ENCODE assay signal across 12 cellular contexts in genomic region chr2:150526827-150527226, GRCh38. TPM values are rescaled to one million over a fixed set of nuclear protein-coding genes. Genes with fewer than 3 reads are reported as not detected.
DNase-seq lines count a peak whose midpoint lies in the region; ATAC-seq and TF ChIP-seq lines count a peak whose summit lies in the region.
"Had no signal": no experiment of that assay in that cellular context is flagged by ENCODE, and none has a peak within 500 bp of the region (broad histone marks: within the 10 kb centered on the region; RNA-seq: fewer than 3 reads in every experiment).

No MANE protein-coding gene starts in this region.

- H3K4me2 ChIP-seq in mesenchymal stem cell (ENCODE audit: low read length, poor library complexity, severe bottlenecking) = no peak overlapping the region

- peak overlapping the region; percentile 94 for H3K27ac Mint-ChIP-seq in chondrocyte (ENCODE audit: unreplicated experiment)
- H3K27ac Mint-ChIP-seq: naive B cell had no signal

- ATAC-seq in HG03521 (IDR thresholded peaks at IDR 0.05; ENCODE audit: unreplicated experiment) = no peak
- no peak for ATAC-seq in stimulated activated naive CD8-positive, alpha-beta T cell treated with anti-CD3 and anti-CD28 coated beads, Interleukin-15, Interleukin-2, amounts not matched to agents 100 U/mL and 50 U/mL, for 24 hours

- no peaks in the 10 kb centered on the region for H3K9me3 Mint-ChIP-seq in chondrocyte (ENCODE audit: low read depth)

- H3K4me1 ChIP-seq in ACC112 (ENCODE audit: control insufficient read depth, insufficient read depth, low read length, unreplicated experiment) (peaks cover 41% of the 10 kb centered on the region), mesenchymal stem cell (ENCODE audit: control insufficient read depth, insufficient read depth, low read depth, low read length) (peaks cover 3% of the 10 kb centered on the region)

- no peak overlapping the region for H2BK120ac ChIP-seq in mesenchymal stem cell (ENCODE audit: low read depth, low read length)

- H3K27me3 Mint-ChIP-seq in chondrocyte (ENCODE audit: low read depth) = no peaks in the 10 kb centered on the region
- H3K27me3 Mint-ChIP-seq: naive B cell had no signal

- H3K36me3 ChIP-seq in ACC112 (ENCODE audit: insufficient read depth, low read length) (no peaks in the 10 kb centered on the region), mesenchymal stem cell (ENCODE audit: control insufficient read depth in 1 of 2, insufficient read depth in 2 of 2, low read depth in 1 of 2, low read length in 2 of 2) (no peaks in the 10 kb centered on the region)

- peak; percentile 93 for DNase-seq in HS-5 (ENCODE audit: low read depth)
- DNase-seq in chondrocyte (ENCODE audit: low spot score) = no peak
- DNase-seq in mesenchymal stem cell = peak; percentile 97
- no peak for DNase-seq in stimulated activated naive CD8-positive, alpha-beta T cell treated with anti-CD3 and anti-CD28 coated beads, Interleukin-15, Interleukin-2, amounts not matched to agents 100 U/mL and 50 U/mL, for 24 hours
- no peak for DNase-seq in GM13976 (ENCODE audit: low spot score)
- DNase-seq in SHP77 (lab: John Stamatoyannopoulos, UW) = no peak
- DNase-seq: naive B cell, NCI-H1417 treated with DMSO at 0.1 percent for 48 hours, SHP77 treated with DMSO at 0.1 percent for 48 hours had no signal

- H3K23ac ChIP-seq in mesenchymal stem cell (ENCODE audit: low read length in 2 of 2) = no peak overlapping the region

- no peak overlapping the region for H4K8ac ChIP-seq in mesenchymal stem cell (ENCODE audit: low read length)

- no peaks in the 10 kb centered on the region for H3K36me3 Mint-ChIP-seq in chondrocyte (ENCODE audit: low read depth)
- H3K36me3 Mint-ChIP-seq: naive B cell had no signal

- H3K27ac ChIP-seq in ACC112 (ENCODE audit: low read depth, low read length) (peak overlapping the region; percentile 91), mesenchymal stem cell (ENCODE audit: low read length, poor library complexity, severe bottlenecking) (peak overlapping the region; percentile 71)
- H3K27ac ChIP-seq: C4-2B had no signal

- no peaks in the 10 kb centered on the region for H3K27me3 ChIP-seq in ACC112 (ENCODE audit: insufficient read depth, low read length)
- no peaks in the 10 kb centered on the region for H3K27me3 ChIP-seq in mesenchymal stem cell (ENCODE audit: control insufficient read depth in 1 of 2, insufficient read depth in 1 of 2, low read length in 2 of 2)

- no peaks in the 10 kb centered on the region for H3K9me3 ChIP-seq in mesenchymal stem cell (ENCODE audit: control insufficient read depth, low read length)

- H2BK12ac ChIP-seq in mesenchymal stem cell (ENCODE audit: low read length in 2 of 2) = no peak overlapping the region

- no peak overlapping the region for H3K4me3 Mint-ChIP-seq in chondrocyte (ENCODE audit: unreplicated experiment)
- H3K4me3 Mint-ChIP-seq: naive B cell had no signal

- TF ChIP-seq CTCF in chondrocyte (IDR thresholded peaks at IDR 0.05) (peak; percentile 58), GM13976 (IDR thresholded peaks at IDR 0.05; ENCODE audit: borderline replicate concordance, control extremely low read depth, extremely low read depth, insufficient read depth, missing control alignments) (no peak)

- H3K79me2 ChIP-seq in ACC112 (ENCODE audit: control insufficient read depth, insufficient read depth, low read length, unreplicated experiment) = no peaks in the 10 kb centered on the region

- H3K9ac ChIP-seq in mesenchymal stem cell (ENCODE audit: low read length) = peak overlapping the region; percentile 92

- no peak overlapping the region for H3K4ac ChIP-seq in mesenchymal stem cell (ENCODE audit: low read depth in 1 of 2, low read length in 2 of 2)

- H3K18ac ChIP-seq in mesenchymal stem cell (ENCODE audit: low read depth in 1 of 2, low read length in 2 of 2) = no peak overlapping the region

- peaks cover 44% of the 10 kb centered on the region for H3K4me1 Mint-ChIP-seq in chondrocyte (ENCODE audit: low read depth)
- H3K4me1 Mint-ChIP-seq: naive B cell had no signal

- no peak overlapping the region for H2BK15ac ChIP-seq in mesenchymal stem cell (ENCODE audit: low read depth, poor library complexity, severe bottlenecking)

- H2AFZ ChIP-seq in ACC112 (ENCODE audit: low read length, unreplicated experiment) = no peak overlapping the region
- no peak overlapping the region for H2AFZ ChIP-seq in mesenchymal stem cell (ENCODE audit: low read depth, low read length)

- H2BK5ac ChIP-seq in mesenchymal stem cell (ENCODE audit: low read depth, low read length, poor library complexity, severe bottlenecking) = no peak overlapping the region

- H3K14ac ChIP-seq in mesenchymal stem cell (ENCODE audit: low read length in 2 of 2) = no peak overlapping the region

- no peak overlapping the region; the same call in 1 of the 2 replicates for H3K4me3 ChIP-seq in ACC112 (ENCODE audit: low read depth, low read length)
- no peak overlapping the region for H3K4me3 ChIP-seq in mesenchymal stem cell (ENCODE audit: insufficient read depth in 1 of 2, low read depth in 1 of 2, low read length in 2 of 2)

- no peaks in the 10 kb centered on the region for H3K79me1 ChIP-seq in mesenchymal stem cell (replicated peaks; ENCODE audit: low read length, poor library complexity, severe bottlenecking)

- no peak overlapping the region for H2AK5ac ChIP-seq in mesenchymal stem cell (ENCODE audit: low read length, severe bottlenecking)

- in situ Hi-C loops in GM13976 (cut with MboI; ENCODE audit: low sequenced_read_pairs, unreplicated experiment) = no loop called here

- H4K91ac ChIP-seq in mesenchymal stem cell (ENCODE audit: low read length) = no peak overlapping the region

RNA-seq across cellular contexts. Expression of gene RND3, which starts 39.4 kb away (rescaled TPM):
- total RNA-seq in chondrocyte = 65.1 to 125 TPM (median 124 TPM) in 3 replicates
- 184 TPM for polyA plus RNA-seq in mesenchymal stem cell (2013, experiment 1 of 2)
- polyA plus RNA-seq in mesenchymal stem cell (2013, experiment 2 of 2) = 178 TPM

Comparison
In these comparisons a context has a peak if more than half of its experiments do, and no peak if none do; other contexts are left out.
1. DNase-seq: peak in HS-5 (single experiment) and mesenchymal stem cell (single experiment); none in chondrocyte (single experiment), stimulated activated naive CD8-positive, alpha-beta T cell treated with anti-CD3 and anti-CD28 coated beads, Interleukin-15, Interleukin-2, amounts not matched to agents 100 U/mL and 50 U/mL, for 24 hours (single experiment), GM13976 (single experiment) and SHP77 (0 of 2).